30 cellular contexts compared by ENCODE assay signal in the genomic region with DNA sequence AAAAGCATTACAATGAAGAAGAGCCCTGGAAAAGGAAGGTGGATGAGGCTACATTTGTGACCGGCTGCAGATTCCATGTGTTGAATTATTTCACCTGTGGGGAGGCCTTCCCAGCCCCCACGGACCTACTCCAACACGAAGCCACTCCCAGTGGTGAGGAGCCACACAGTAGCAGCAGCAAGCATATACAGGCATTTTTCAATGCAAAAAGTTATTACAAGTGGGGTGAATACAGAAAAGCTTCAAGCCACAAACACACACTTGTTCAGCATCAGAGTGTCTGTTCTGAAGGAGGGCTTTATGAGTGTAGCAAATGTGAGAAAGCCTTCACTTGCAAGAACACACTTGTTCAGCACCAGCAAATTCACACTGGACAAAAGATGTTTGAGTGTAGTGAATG. TPM values are rescaled to one million over a fixed set of nuclear protein-coding genes. Genes with fewer than 3 reads are reported as not detected.
A peak's percentile ranks its signal among the peaks of the same experiment; 100 is the strongest.
DNase-seq lines count a peak whose midpoint lies in the region; ATAC-seq and TF ChIP-seq lines count a peak whose summit lies in the region.
"Had no signal": no experiment of that assay in that cellular context is flagged by ENCODE, and none has a peak within 500 bp of the region (broad histone marks: within the 10 kb centered on the region; RNA-seq: fewer than 3 reads in every experiment).

No MANE protein-coding gene starts in this region.

- no peak for DNase-seq in PC-3
- DNase-seq in endodermal cell = no peak
- no peak for DNase-seq in neural crest cell (ENCODE audit: low read depth, low spot score)
- no peak for DNase-seq in activated effector memory CD4-positive, alpha-beta T cell treated with Interleukin-2 at 50 U/mL for 16 hours
- no peak for DNase-seq in ACHN
- DNase-seq: C1 segment of cervical spinal cord; Caco-2; CD4-positive, alpha-beta memory T cell; GOT3; HCEC 1CT; MV-4-11; NCI-H1105; NCI-H146; NCI-H1930; NCI-H2107; NCI-H524 treated with DMSO at 0.1 percent for 48 hours; NCI-H774; Right ventricle myocardium superior; RPMI8226 had no signal

- H3K9ac ChIP-seq in BLaER1 treated with 17β-estradiol and CSF1 and Interleukin-3, amounts not matched to agents 10 nM and 100 nM = no peak overlapping the region
- H3K9ac ChIP-seq in PC-3 (ENCODE audit: low read length) (no peak overlapping the region), endodermal cell (ENCODE audit: extremely low read depth, low read length, poor library complexity, severe bottlenecking) (no peak overlapping the region)

- H3K9me3 ChIP-seq in BLaER1 treated with 17β-estradiol and CSF1 and Interleukin-3, amounts not matched to agents 10 nM and 100 nM (replicated peaks in 1 of 11) = peaks cover 88 to 97% (median 95%) of the 10 kb centered on the region in 11 experiments
- H3K9me3 ChIP-seq in PC-3 (ENCODE audit: low read length) (peaks cover 87% of the 10 kb centered on the region), endodermal cell (ENCODE audit: control insufficient read depth, low read length) (peaks cover 80% of the 10 kb centered on the region)

- H3K36me3 Mint-ChIP-seq in endodermal cell (ENCODE audit: low read depth) = peaks cover 95% of the 10 kb centered on the region
- peaks cover 95% of the 10 kb centered on the region for H3K36me3 Mint-ChIP-seq in neural crest cell (ENCODE audit: low read depth)

- intact Hi-C loops in PC-3 (cut with micrococcal nuclease) = no loop called here

- no peak for TF ChIP-seq CTCF in PC-3 (conservative IDR thresholded peaks at IDR 0.05; ENCODE audit: low read depth, low read length)
- no peak for TF ChIP-seq CTCF in endodermal cell (conservative IDR thresholded peaks at IDR 0.05)
- no peak for TF ChIP-seq CTCF in neural crest cell (conservative IDR thresholded peaks at IDR 0.05)

- H3K79me2 ChIP-seq in PC-3 (ENCODE audit: low read length) = peaks cover 92% of the 10 kb centered on the region

- H2AFZ ChIP-seq in PC-3 (ENCODE audit: low read length) = no peak overlapping the region

- no peak overlapping the region for H3K27ac ChIP-seq in BLaER1 treated with 17β-estradiol and CSF1 and Interleukin-3, amounts not matched to agents 10 nM and 100 nM
- H3K27ac ChIP-seq in PC-3 (ENCODE audit: low read length) (no peak overlapping the region), endodermal cell (ENCODE audit: low read depth, low read length) (no peak overlapping the region)
- H3K27ac ChIP-seq: SJSA1 had no signal

- no peak overlapping the region for H3K4me2 ChIP-seq in BLaER1 treated with 17β-estradiol and CSF1 and Interleukin-3, amounts not matched to agents 10 nM and 100 nM
- no peak overlapping the region for H3K4me2 ChIP-seq in PC-3 (ENCODE audit: low read length)

- H3K27me3 ChIP-seq in BLaER1 treated with 17β-estradiol and CSF1 and Interleukin-3, amounts not matched to agents 10 nM and 100 nM = no peaks in the 10 kb centered on the region
- H3K27me3 ChIP-seq in PC-3 (ENCODE audit: low read length) = no peaks in the 10 kb centered on the region
- H3K27me3 ChIP-seq in endodermal cell (ENCODE audit: control insufficient read depth, insufficient read depth, low read length, poor library complexity, severe bottlenecking) = no peaks in the 10 kb centered on the region
- H3K27me3 ChIP-seq: SJSA1 had no signal

- H3K4me1 ChIP-seq in BLaER1 treated with 17β-estradiol and CSF1 and Interleukin-3, amounts not matched to agents 10 nM and 100 nM = peaks cover 8 to 15% (median 12%) of the 10 kb centered on the region in 10 experiments; a peak in 19 of 20 replicates
- H3K4me1 ChIP-seq in PC-3 (ENCODE audit: insufficient read depth, low read length) (0 out of 2 replicates have a peak, but pooled peaks cover 8% of the 10 kb centered on the region), endodermal cell (ENCODE audit: control insufficient read depth, insufficient read depth, low read length) (no peaks in the 10 kb centered on the region)

- H3K36me3 ChIP-seq in BLaER1 treated with 17β-estradiol and CSF1 and Interleukin-3, amounts not matched to agents 10 nM and 100 nM = peaks cover 75 to 93% (median 90%) of the 10 kb centered on the region in 11 experiments
- H3K36me3 ChIP-seq in PC-3 (ENCODE audit: low read depth, low read length) (peaks cover 90% of the 10 kb centered on the region), endodermal cell (ENCODE audit: control insufficient read depth, insufficient read depth, low read length) (peaks cover 83% of the 10 kb centered on the region)

- no peaks in the 10 kb centered on the region for H3K27me3 Mint-ChIP-seq in endodermal cell (ENCODE audit: insufficient read depth)
- H3K27me3 Mint-ChIP-seq in neural crest cell (ENCODE audit: low read depth) = peaks cover 7% of the 10 kb centered on the region
- H3K27me3 Mint-ChIP-seq: CD4-positive, alpha-beta memory T cell had no signal

- peaks cover 0 to 70% (median 0%) of the 10 kb centered on the region in 11 experiments; a peak in 5 of 22 replicates for H4K20me1 ChIP-seq in BLaER1 treated with 17β-estradiol and CSF1 and Interleukin-3, amounts not matched to agents 10 nM and 100 nM
- H4K20me1 ChIP-seq in PC-3 (ENCODE audit: low read length) = no peaks in the 10 kb centered on the region

- H3K4me3 Mint-ChIP-seq in endodermal cell (no peak overlapping the region), neural crest cell (peak overlapping the region; percentile 49)

- H3K27ac Mint-ChIP-seq in endodermal cell (no peak overlapping the region), neural crest cell (ENCODE audit: unreplicated experiment) (no peak overlapping the region)
- H3K27ac Mint-ChIP-seq: CD4-positive, alpha-beta memory T cell had no signal

- in situ Hi-C loops in ACHN (cut with HindIII; ENCODE audit: low pct_ligation_motif_present, low pct_unique_long_range_greater_than_20kb, low sequenced_read_pairs) = no loop called here

- POLR2A ChIA-PET in PC-3 (lab: Charles Lee; ENCODE audit: unreplicated experiment) = no interaction called here

- H3K4me1 Mint-ChIP-seq in endodermal cell = peaks cover 8% of the 10 kb centered on the region
- H3K4me1 Mint-ChIP-seq in neural crest cell = peaks cover 26% of the 10 kb centered on the region

- ATAC-seq in PC-3 = no peak
- no peak for ATAC-seq in GM18520 (IDR thresholded peaks at IDR 0.05; ENCODE audit: unreplicated experiment)
- no peak for ATAC-seq in GM19328 (IDR thresholded peaks at IDR 0.05; ENCODE audit: unreplicated experiment)
- ATAC-seq: GM12878, HepG2, K562 had no signal

- no peaks in the 10 kb centered on the region for H3F3A ChIP-seq in PC-3 (ENCODE audit: low read length, unreplicated experiment)

- H3K9me2 ChIP-seq in PC-3 (replicated peaks; ENCODE audit: low read length) = no peaks in the 10 kb centered on the region

- H3K4me3 ChIP-seq in BLaER1 treated with 17β-estradiol and CSF1 and Interleukin-3, amounts not matched to agents 10 nM and 100 nM = peak overlapping the region in 9 of 10 experiments; percentile 23 to 99 (median 88); a peak in 16 of 20 replicates
- H3K4me3 ChIP-seq in PC-3 (ENCODE audit: low read length) (peak overlapping the region; percentile 7; the same call in 1 of the 2 replicates), endodermal cell (ENCODE audit: low read length) (peak overlapping the region; percentile 65)
- H3K4me3 ChIP-seq: GM12878, K562, SJSA1 had no signal

- no TSS peak for BruUV-seq in PC-3 (replicated peaks; lab: Mats Ljungman, UMichigan)

- H3K9me3 Mint-ChIP-seq in endodermal cell (peaks cover 96% of the 10 kb centered on the region), neural crest cell (peaks cover 56% of the 10 kb centered on the region)

- WGBS in endodermal cell (ENCODE audit: insufficient coverage in 1 of 2, insufficient read length in 1 of 2), 2 experiments = 95 to 99% methylated on average over 3 of the region's 3 CpGs

- CTCF ChIA-PET in PC-3 (lab: Charles Lee) = no interaction called here

RNA-seq across cellular contexts. Expression of a gene that starts 5.0 kb away (rescaled TPM):
- 19.7 and 20.4 TPM in 2 replicates for total RNA-seq in PC-3 (2014; rRNA removed)
- total RNA-seq in endodermal cell = 10 to 100 TPM; 15.2 to 19.0 TPM
- polyA plus RNA-seq in endodermal cell (2013, experiment 1 of 2) = 11.3 TPM
- 10.3 TPM for polyA plus RNA-seq in endodermal cell (2013, experiment 2 of 2)
- 19.1 and 20.5 TPM in 2 replicates for total RNA-seq in neural crest cell

RNA-seq across cellular contexts. Expression of a gene that starts 18.0 kb away (rescaled TPM):
- total RNA-seq in PC-3 (2014; rRNA removed) (not detected in 2 replicates), endodermal cell (not detected), neural crest cell (not detected in 2 replicates)
- polyA plus RNA-seq in endodermal cell (2013, experiment 1 of 2) = not detected
- polyA plus RNA-seq in endodermal cell (2013, experiment 2 of 2) = not detected
- total RNA-seq: A172; Caco-2; CD4-positive, alpha-beta memory T cell; GM12878; HT1080; K562; MCF 10A; Right ventricle myocardium superior; SJSA1 had no signal
- polyA plus RNA-seq: AG04450; CD4-positive, alpha-beta memory T cell; K562 had no signal

RNA-seq across cellular contexts. Expression of a gene that starts 22.3 kb away (rescaled TPM):
- total RNA-seq in PC-3 (2014; rRNA removed) (0.46 TPM in 1 of 2 replicates, not detected in the other), endodermal cell (10 to 100 TPM; 15.9 to 21.2 TPM), neural crest cell (25.6 and 26.2 TPM in 2 replicates)
- polyA plus RNA-seq in endodermal cell (2013, experiment 1 of 2) = 16.4 TPM
- polyA plus RNA-seq in endodermal cell (2013, experiment 2 of 2) = 13.3 TPM
- total RNA-seq: A172, Caco-2, HepG2, HT1080, MCF 10A had no signal
- polyA plus RNA-seq: HepG2 had no signal

RNA-seq across cellular contexts. Expression of a gene that starts 40.7 kb away (rescaled TPM):
- total RNA-seq in PC-3 (2014; rRNA removed) (2.3 and 4.2 TPM in 2 replicates), endodermal cell (1 to 10 TPM; 6.0 to 9.6 TPM), neural crest cell (11.9 and 13.5 TPM in 2 replicates)
- polyA plus RNA-seq in endodermal cell (2013, experiment 1 of 2) = 6.7 TPM
- 5.2 TPM for polyA plus RNA-seq in endodermal cell (2013, experiment 2 of 2)
- total RNA-seq: A172, Caco-2, HepG2 had no signal
- polyA plus RNA-seq: HepG2 had no signal

RNA-seq across cellular contexts. Expression of a gene that starts 53.8 kb away (rescaled TPM):
- total RNA-seq in PC-3 (2014; rRNA removed) (9.6 and 10.1 TPM in 2 replicates), endodermal cell (10 to 100 TPM; 17.4 to 20.7 TPM), neural crest cell (22.9 and 23.4 TPM in 2 replicates)
- polyA plus RNA-seq in endodermal cell (2013, experiment 1 of 2) = 20.9 TPM
- polyA plus RNA-seq in endodermal cell (2013, experiment 2 of 2) = 22.5 TPM

Comparison
In these comparisons a context has a peak if more than half of its experiments do, and no peak if none do; other contexts are left out.
1. H3K4me3 ChIP-seq: peak in every context shown above with its lines; median percentile 88 in BLaER1 treated with 17β-estradiol and CSF1 and Interleukin-3, amounts not matched to agents 10 nM and 100 nM; 65 in endodermal cell; 7 in PC-3.
2. RNA of a gene that starts 22.3 kb away (total RNA-seq): 25.6 to 26.2 TPM in neural crest cell and 15.9 to 21.2 TPM in endodermal cell; 0.46 TPM in PC-3; every median in the first group is over 10 times any median in the second.